In the genomic region with DNA sequence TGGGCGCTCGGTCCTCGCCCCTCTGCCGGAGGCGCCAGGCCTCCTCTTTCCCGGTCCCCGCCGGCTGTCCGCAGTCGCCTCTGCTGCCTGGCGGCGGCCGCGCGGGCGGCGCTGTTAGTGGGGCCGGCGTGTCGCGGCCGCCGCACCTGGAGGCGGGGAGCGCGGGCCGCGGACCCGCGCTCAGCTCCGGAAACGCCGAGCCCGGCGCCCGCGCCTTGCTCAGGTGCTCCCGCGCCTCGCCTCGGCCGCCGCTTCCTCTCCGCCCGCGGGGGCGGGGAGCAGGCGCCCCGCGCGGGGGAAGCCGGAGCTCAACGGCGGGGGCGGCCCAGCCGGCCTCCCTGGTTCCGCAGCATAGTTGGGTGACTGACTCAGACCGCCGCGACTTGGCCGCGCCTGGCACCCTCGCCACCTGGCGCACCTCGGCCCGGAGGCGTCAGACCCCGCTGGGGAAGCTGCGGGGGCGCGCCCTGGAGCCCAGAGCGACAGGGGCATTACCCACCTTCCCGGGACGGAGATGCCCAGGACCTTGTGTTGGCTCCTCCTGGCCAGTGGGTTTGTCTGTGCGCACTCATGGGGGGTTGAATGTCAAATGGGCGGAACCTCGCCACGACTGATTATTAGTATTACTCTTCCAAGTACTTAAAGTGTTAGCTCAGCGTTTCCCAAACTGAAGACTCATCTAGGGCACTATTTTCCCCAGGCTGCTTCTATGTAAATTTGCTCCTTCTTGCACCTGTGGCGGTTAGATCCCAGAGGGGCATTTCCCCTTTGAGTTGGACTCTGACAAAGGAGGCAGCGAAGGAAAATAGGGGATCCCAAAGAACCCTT, we compare ENCODE assay signal across 8 cellular contexts. TPM values are rescaled to one million over a fixed set of nuclear protein-coding genes. Genes with fewer than 3 reads are reported as not detected.
DNase-seq lines count a peak whose midpoint lies in the region; ATAC-seq and TF ChIP-seq lines count a peak whose summit lies in the region.

A gene with protein sequence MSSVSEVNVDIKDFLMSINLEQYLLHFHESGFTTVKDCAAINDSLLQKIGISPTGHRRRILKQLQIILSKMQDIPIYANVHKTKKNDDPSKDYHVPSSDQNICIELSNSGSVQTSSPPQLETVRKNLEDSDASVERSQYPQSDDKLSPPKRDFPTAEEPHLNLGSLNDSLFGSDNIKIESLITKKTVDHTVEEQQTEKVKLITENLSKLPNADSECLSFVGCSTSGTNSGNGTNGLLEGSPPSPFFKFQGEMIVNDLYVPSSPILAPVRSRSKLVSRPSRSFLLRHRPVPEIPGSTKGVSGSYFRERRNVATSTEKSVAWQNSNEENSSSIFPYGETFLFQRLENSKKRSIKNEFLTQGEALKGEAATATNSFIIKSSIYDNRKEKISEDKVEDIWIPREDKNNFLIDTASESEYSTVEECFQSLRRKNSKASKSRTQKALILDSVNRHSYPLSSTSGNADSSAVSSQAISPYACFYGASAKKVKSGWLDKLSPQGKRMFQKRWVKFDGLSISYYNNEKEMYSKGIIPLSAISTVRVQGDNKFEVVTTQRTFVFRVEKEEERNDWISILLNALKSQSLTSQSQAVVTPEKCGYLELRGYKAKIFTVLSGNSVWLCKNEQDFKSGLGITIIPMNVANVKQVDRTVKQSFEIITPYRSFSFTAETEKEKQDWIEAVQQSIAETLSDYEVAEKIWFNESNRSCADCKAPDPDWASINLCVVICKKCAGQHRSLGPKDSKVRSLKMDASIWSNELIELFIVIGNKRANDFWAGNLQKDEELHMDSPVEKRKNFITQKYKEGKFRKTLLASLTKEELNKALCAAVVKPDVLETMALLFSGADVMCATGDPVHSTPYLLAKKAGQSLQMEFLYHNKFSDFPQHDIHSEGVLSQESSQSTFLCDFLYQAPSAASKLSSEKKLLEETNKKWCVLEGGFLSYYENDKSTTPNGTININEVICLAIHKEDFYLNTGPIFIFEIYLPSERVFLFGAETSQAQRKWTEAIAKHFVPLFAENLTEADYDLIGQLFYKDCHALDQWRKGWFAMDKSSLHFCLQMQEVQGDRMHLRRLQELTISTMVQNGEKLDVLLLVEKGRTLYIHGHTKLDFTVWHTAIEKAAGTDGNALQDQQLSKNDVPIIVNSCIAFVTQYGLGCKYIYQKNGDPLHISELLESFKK (N-terminal part only) (minus strand): TSS at position 258 of the 828 bp plus-strand sequence. CDS start 15,028 bp downstream, outside the sequence.

- H3K4me3 ChIP-seq in WERI-Rb-1 (ENCODE audit: low read depth, low read length) (peak within 1 kb of the TSS; percentile 32), mammary epithelial cell (replicated peaks in 1 of 3; ENCODE audit: insufficient read depth in 1 of 3, low read depth in 2 of 3, low read length in 3 of 3) (peak within 1 kb of the TSS; percentile 77 to 86 (median 80))

- BruUV-seq in mammary epithelial cell (replicated peaks; lab: Mats Ljungman, UMichigan) = no TSS peak

- H3K4me1 ChIP-seq in mammary epithelial cell (ENCODE audit: insufficient read depth, low read length) = peaks cover 7% of the 10 kb centered on the region

- WGBS in mammary epithelial cell (ENCODE audit: low coverage, missing lambda C conversion rate) = 5% methylated on average over 37 of the region's 81 CpGs

- CTCF ChIA-PET in mammary epithelial cell (lab: Charles Lee; ENCODE audit: low non-redundant PET) = no interaction called here

- intact Hi-C loops in mammary epithelial cell (cut with micrococcal nuclease) = loop anchor here (5.0 kb wide), 1 partner anchor 33 kb away; no protein-coding TSS in a partner anchor

- H3K27ac ChIP-seq in WERI-Rb-1 (no peak within 1 kb of the TSS), mammary epithelial cell (ENCODE audit: insufficient read depth, low read depth, low read length) (peak within 1 kb of the TSS; percentile 55)

- dilution Hi-C loops in mammary epithelial cell (cut with HindIII; ENCODE audit: low sequenced_read_pairs) = no loop called here

- H3K36me3 ChIP-seq in WERI-Rb-1 (no peaks in the 10 kb centered on the region), mammary epithelial cell (ENCODE audit: insufficient read depth, low read length) (peaks cover 2% of the 10 kb centered on the region)

- DNase-seq in GM10266 (ENCODE audit: extremely low spot score) = peak; percentile 78
- peak; percentile 44 for DNase-seq in WERI-Rb-1
- DNase-seq in mammary epithelial cell = peak; percentile 77
- peak; percentile 88 for DNase-seq in kidney tubule cell (ENCODE audit: low spot score)
- DNase-seq in stimulated activated CD4-positive, alpha-beta T cell treated with anti-CD3 and anti-CD28 coated beads, Interleukin-2, amount 100 ng/mL, for 24 hours = peak; percentile 71 to 76
- DNase-seq in DMS79 (lab: John Stamatoyannopoulos, UW) = no peak

- in situ Hi-C loops in mammary epithelial cell (cut with MboI; ENCODE audit: low sequenced_read_pairs in 2 of 2) = no loop called here

- peak within 1 kb of the TSS; percentile 96 for H2AFZ ChIP-seq in mammary epithelial cell (ENCODE audit: low read depth, low read length)

- H3K9me3 ChIP-seq in WERI-Rb-1 (ENCODE audit: severe bottlenecking) (peaks cover 1% of the 10 kb centered on the region), mammary epithelial cell (replicated peaks; ENCODE audit: insufficient read depth, low read length) (no peaks in the 10 kb centered on the region)

- H3K4me2 ChIP-seq in mammary epithelial cell (ENCODE audit: insufficient read depth, low read depth, low read length) = peak within 1 kb of the TSS; percentile 88

- peak within 1 kb of the TSS; percentile 68 for H3K9ac ChIP-seq in mammary epithelial cell (ENCODE audit: insufficient read depth, low read length)

- H3K27me3 ChIP-seq in WERI-Rb-1 (ENCODE audit: insufficient read depth, low read depth, severe bottlenecking) = peaks cover 81% of the 10 kb centered on the region
- no peaks in the 10 kb centered on the region for H3K27me3 ChIP-seq in mammary epithelial cell (ENCODE audit: insufficient read depth, low read length)

- ATAC-seq in GM21786 (IDR thresholded peaks at IDR 0.05; ENCODE audit: unreplicated experiment) = peak; percentile 54

- peak; percentile 15 for TF ChIP-seq CTCF in GM10266 (IDR thresholded peaks at IDR 0.05; ENCODE audit: control insufficient read depth, insufficient read depth, low read depth, missing control alignments)
- TF ChIP-seq CTCF in LNCAP (IDR thresholded peaks at IDR 0.05) = peak; percentile 34; the same call in 1 of the 2 replicates
- TF ChIP-seq CTCF in WERI-Rb-1 (IDR thresholded peaks at IDR 0.05; ENCODE audit: low read depth, low read length) = no peak
- peak in 1 of 2 donors; percentile 6 for TF ChIP-seq CTCF in mammary epithelial cell (conservative IDR thresholded peaks at IDR 0.05 in 1 of 2, IDR thresholded peaks at IDR 0.05 in 1 of 2; ENCODE audit: extremely low read depth in 1 of 2, insufficient read depth in 1 of 2, low read depth in 1 of 2, low read length in 2 of 2)

- no peaks in the 10 kb centered on the region for H4K20me1 ChIP-seq in mammary epithelial cell (ENCODE audit: insufficient read depth, low read length)

- H3K79me2 ChIP-seq in mammary epithelial cell (ENCODE audit: insufficient read depth, low read length) = peaks cover 36% of the 10 kb centered on the region

RNA-seq across cellular contexts. Expression of the gene that starts here (rescaled TPM):
- 10 to 100 TPM; 13.1 to 25.2 TPM for total RNA-seq in mammary epithelial cell
- polyA plus RNA-seq in mammary epithelial cell = 2.8 TPM
- 7.0 TPM for polyA minus RNA-seq in mammary epithelial cell
